8 cellular contexts compared by ENCODE assay signal in the genomic region with DNA sequence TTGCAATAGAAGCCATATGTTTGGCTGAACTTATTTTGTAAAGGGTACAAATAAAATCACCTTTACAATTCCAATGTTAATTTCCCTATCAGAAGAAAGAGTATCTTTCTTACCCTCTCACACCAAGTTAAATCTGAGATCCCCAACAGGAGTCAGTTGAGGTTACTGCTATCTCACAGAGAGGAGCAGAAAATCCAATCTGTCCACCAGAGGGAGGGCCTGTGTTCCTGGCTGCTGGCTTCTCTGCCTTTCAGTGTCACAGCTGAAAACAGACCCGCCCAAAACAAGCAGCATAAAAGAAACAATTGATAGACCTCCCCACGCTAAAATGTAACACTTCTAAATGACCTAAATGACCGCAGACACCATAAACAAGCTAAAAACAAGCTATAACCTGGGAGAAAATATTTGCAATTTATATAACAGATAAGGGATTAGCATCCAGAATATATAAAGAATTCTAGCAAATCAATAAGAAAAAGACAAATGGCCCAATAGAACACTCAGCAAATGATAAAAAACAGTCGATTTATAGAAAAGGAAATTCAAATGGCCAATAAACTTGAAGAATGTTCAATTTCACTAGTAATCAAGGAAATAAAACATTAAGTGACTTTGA.
DNase-seq lines count a peak whose midpoint lies in the region; ATAC-seq lines count a peak whose summit lies in the region.

No MANE protein-coding gene starts in this region.

- DNase-seq in NCI-H1417 (lab: John Stamatoyannopoulos, UW): peak; percentile 29 to 83 (median 60)
- DNase-seq in NCI-H1417 treated with DMSO at 0.1 percent for 48 hours (lab: John Stamatoyannopoulos, UW): no peak
- peak; percentile 44 to 57 for DNase-seq in NCI-H2081 (lab: John Stamatoyannopoulos, UW)
- DNase-seq in T-helper 9 cell: peak; percentile 15
- DNase-seq in cerebellar cortex (ENCODE audit: low spot score): peak; percentile 79
- peak; percentile 48 for DNase-seq in kidney glomerular epithelial cell (lab: John Stamatoyannopoulos, UW)
- peak in 2 of 3 donors; percentile 13 to 22 for DNase-seq in stimulated activated CD4-positive, alpha-beta T cell treated with anti-CD3 and anti-CD28 coated beads, TNF-alpha, amount 100 ng/mL, for 1 hour (ENCODE audit: low read depth in 3 of 3, low spot score in 1 of 3)

- ATAC-seq in GM18873 (IDR thresholded peaks at IDR 0.05; ENCODE audit: low FRiP score, unreplicated experiment): no peak
